In the genomic region with DNA sequence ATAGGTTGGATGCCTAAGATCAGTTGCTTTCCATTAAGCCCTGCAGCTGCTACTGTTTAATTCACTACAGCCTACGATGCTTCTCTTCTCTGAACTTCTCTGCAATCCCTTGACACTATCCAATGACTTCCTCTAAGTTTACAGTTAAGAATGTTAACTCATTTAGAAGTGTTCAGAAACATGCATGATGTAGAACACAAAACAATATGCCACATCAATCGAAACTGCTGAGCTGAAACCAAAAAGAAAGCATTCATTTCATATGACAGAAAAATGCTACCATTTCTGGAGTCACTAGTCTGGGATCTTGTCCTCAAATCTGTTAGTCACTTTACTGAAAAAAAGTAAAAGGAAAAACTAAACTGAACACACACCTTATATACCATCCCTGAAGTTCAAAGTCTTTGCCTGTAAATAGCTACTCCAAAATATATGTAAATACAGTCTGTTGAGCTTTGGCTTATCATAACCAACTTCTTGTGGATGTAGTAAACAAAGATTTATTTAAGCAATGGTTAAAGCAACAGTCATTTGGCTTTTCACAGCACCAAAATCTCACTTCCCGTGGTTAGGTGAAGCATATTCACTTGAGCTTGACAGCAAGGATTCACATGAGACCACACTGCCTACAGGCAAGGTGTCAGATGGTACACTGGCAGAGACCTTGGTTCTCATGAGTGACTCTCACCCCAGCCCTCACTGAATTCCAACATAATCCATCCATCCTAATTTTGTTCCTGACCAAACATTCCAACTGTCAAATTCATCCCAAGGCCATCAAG, we compare ENCODE assay signal across 16 cellular contexts.
DNase-seq lines count a peak whose midpoint lies in the region; ATAC-seq, FAIRE-seq and TF ChIP-seq lines count a peak whose summit lies in the region.
"Had no signal": no experiment of that assay in that cellular context is flagged by ENCODE, and none has a peak within 500 bp of the region (broad histone marks: within the 10 kb centered on the region; RNA-seq: fewer than 3 reads in every experiment).

No MANE protein-coding gene starts in this region.

- peak; percentile 85 for ATAC-seq in HG02759 (IDR thresholded peaks at IDR 0.05; ENCODE audit: unreplicated experiment)
- peak; percentile 64 for ATAC-seq in HG03457 (IDR thresholded peaks at IDR 0.05; ENCODE audit: unreplicated experiment)
- no peak for ATAC-seq in PC-3

- H3K4me3 ChIP-seq in PC-3 (ENCODE audit: low read length): no peak overlapping the region
- no peak overlapping the region for H3K4me3 ChIP-seq in brain microvascular endothelial cell (ENCODE audit: low read depth, low read length)
- H3K4me3 ChIP-seq: ovary had no signal

- H3K27me3 ChIP-seq in PC-3 (ENCODE audit: low read length): no peaks in the 10 kb centered on the region
- no peaks in the 10 kb centered on the region for H3K27me3 ChIP-seq in brain microvascular endothelial cell (replicated peaks)
- H3K27me3 ChIP-seq: ovary had no signal

- no TSS peak for BruUV-seq in PC-3 (replicated peaks; lab: Mats Ljungman, UMichigan)

- H3K27ac ChIP-seq in PC-3 (ENCODE audit: low read length): no peak overlapping the region
- no peak overlapping the region for H3K27ac ChIP-seq in brain microvascular endothelial cell
- H3K27ac ChIP-seq: ovary had no signal

- DNase-seq in GM10248 (ENCODE audit: extremely low spot score) (peak; percentile 9), GM19239 (ENCODE audit: insufficient read length, low spot score) (peak; percentile 12), PC-3 (no peak), brain microvascular endothelial cell (no peak)
- no peak for DNase-seq in activated effector memory CD4-positive, alpha-beta T cell treated with Interleukin-2 at 50 U/mL for 16 hours
- no peak for DNase-seq in central memory CD4-positive, alpha-beta T cell
- DNase-seq: ACHN; anterior cingulate cortex; endodermal cell; glutamatergic neuron; NCI-H2081; ovary; stimulated activated naive CD4-positive, alpha-beta T cell treated with Interleukin-2 at 50 U/mL for 16 hours; T1000 had no signal

- H3K79me2 ChIP-seq in PC-3 (ENCODE audit: low read length): no peaks in the 10 kb centered on the region

- in situ Hi-C loops in brain microvascular endothelial cell (cut with HindIII; ENCODE audit: low pct_ligation_motif_present, low sequenced_read_pairs): no loop called here

- no peaks in the 10 kb centered on the region for H3K36me3 ChIP-seq in PC-3 (ENCODE audit: low read depth, low read length)
- no peaks in the 10 kb centered on the region for H3K36me3 ChIP-seq in brain microvascular endothelial cell (replicated peaks)
- H3K36me3 ChIP-seq: ovary had no signal

- H3K4me1 ChIP-seq in PC-3 (ENCODE audit: insufficient read depth, low read length): peaks cover 7% of the 10 kb centered on the region

- CTCF ChIA-PET in GM10248 (lab: Yijun Ruan, JAX) (no interaction called here), PC-3 (lab: Charles Lee) (no interaction called here)

- POLR2A ChIA-PET in GM10248 (lab: Yijun Ruan, JAX): no interaction called here
- POLR2A ChIA-PET in PC-3 (lab: Charles Lee; ENCODE audit: unreplicated experiment): no interaction called here

- no peaks in the 10 kb centered on the region for H4K20me1 ChIP-seq in PC-3 (ENCODE audit: low read length)

- H3K9me2 ChIP-seq in PC-3 (replicated peaks; ENCODE audit: low read length): no peaks in the 10 kb centered on the region

- H3F3A ChIP-seq in PC-3 (ENCODE audit: low read length, unreplicated experiment): no peaks in the 10 kb centered on the region

- intact Hi-C loops in PC-3 (cut with micrococcal nuclease): no loop called here

- no peak overlapping the region for H3K9ac ChIP-seq in PC-3 (ENCODE audit: low read length)

- no peak overlapping the region for H3K4me2 ChIP-seq in PC-3 (ENCODE audit: low read length)

- TF ChIP-seq CTCF in GM10248 (IDR thresholded peaks at IDR 0.05; ENCODE audit: control extremely low read depth, extremely low read depth, low read depth, missing control alignments) (no peak), PC-3 (conservative IDR thresholded peaks at IDR 0.05; ENCODE audit: low read depth, low read length) (no peak), brain microvascular endothelial cell (IDR thresholded peaks at IDR 0.05; ENCODE audit: low read depth, low read length, missing control alignments) (no peak)

- FAIRE-seq in GM19239 (lab: Jason Lieb, UNC): peak; percentile 49

- H2AFZ ChIP-seq in PC-3 (ENCODE audit: low read length): no peak overlapping the region

- H3K9me3 ChIP-seq in PC-3 (ENCODE audit: low read length): no peaks in the 10 kb centered on the region
- H3K9me3 ChIP-seq: ovary had no signal

Comparison
In these comparisons a context has a peak if more than half of its experiments do, and no peak if none do; other contexts are left out.
1. DNase-seq: peak in GM10248 (single experiment) and GM19239 (single experiment); none in activated effector memory CD4-positive, alpha-beta T cell treated with Interleukin-2 at 50 U/mL for 16 hours (single experiment), PC-3 (single experiment), central memory CD4-positive, alpha-beta T cell (single experiment) and brain microvascular endothelial cell (single experiment).